ENCODE assay signal across 20 cellular contexts in genomic region chr17:43114101-43114691, GRCh38.
"Had no signal": no experiment of that assay in that cellular context is flagged by ENCODE, and none has a peak within 500 bp of the region (broad histone marks: within the 10 kb centered on the region; RNA-seq: fewer than 3 reads in every experiment).

No MANE protein-coding gene starts in this region.

- H3K36me3 ChIP-seq: ascending aorta, breast epithelium, pancreas, sigmoid colon, tibial artery had no signal

- H3K4me3 Mint-ChIP-seq: activated CD8-positive, alpha-beta T cell treated with anti-CD3 and anti-CD28 coated beads, Interleukin-2, amount 10 ng/mL, durations not matched to agents 7 days and 5 days; activated naive CD4-positive, alpha-beta T cell treated with anti-CD3 and anti-CD28 coated beads for 36 hours; activated naive CD8-positive, alpha-beta T cell treated with anti-CD3 and anti-CD28 coated beads, Interleukin-2, amount 50 U/mL, for 24 hours; activated T-cell treated with anti-CD3 and anti-CD28 coated beads, Interleukin-2, amount 50 U/mL, for 4 hours; memory B cell; naive thymus-derived CD4-positive, alpha-beta T cell; stimulated activated naive B cell treated with anti-CD40 and anti-IgM and Interleukin-4, amounts not matched to agents 10 μg/mL and 1 μg/mL and 100 μg/mL, for 72 hours; T-helper 2 cell treated with Interferon-gamma antibody and Interleukin-4, amounts not matched to agents 5 μg/mL and 100 μg/mL, for 36 hours; WTC11 had no signal

- H3K9me3 Mint-ChIP-seq: activated naive CD4-positive, alpha-beta T cell treated with anti-CD3 and anti-CD28 coated beads for 36 hours; activated naive CD8-positive, alpha-beta T cell treated with anti-CD3 and anti-CD28 coated beads, Interleukin-2, amount 50 U/mL, for 24 hours; activated T-cell treated with anti-CD3 and anti-CD28 coated beads, Interleukin-2, amount 50 U/mL, for 4 hours; memory B cell; naive thymus-derived CD4-positive, alpha-beta T cell; stimulated activated naive B cell treated with anti-CD40 and anti-IgM and Interleukin-4, amounts not matched to agents 10 μg/mL and 1 μg/mL and 100 μg/mL, for 72 hours; T-helper 2 cell treated with Interferon-gamma antibody and Interleukin-4, amounts not matched to agents 5 μg/mL and 100 μg/mL, for 36 hours; WTC11 had no signal

- H3K27me3 ChIP-seq: ascending aorta, breast epithelium, pancreas, sigmoid colon, spleen, tibial artery had no signal

- H3K27ac ChIP-seq: ascending aorta, breast epithelium, coronary artery, pancreas, sigmoid colon, spleen, tibial artery had no signal

- H3K4me1 ChIP-seq: ascending aorta, breast epithelium, sigmoid colon, spleen, tibial artery had no signal

- DNase-seq: activated CD4-positive, alpha-beta T cell treated with anti-CD3 and anti-CD28 coated beads for 4 hours; activated CD8-positive, alpha-beta T cell treated with anti-CD3 and anti-CD28 coated beads, Interleukin-2, amount 10 ng/mL, durations not matched to agents 7 days and 5 days; activated naive CD4-positive, alpha-beta T cell treated with anti-CD3 and anti-CD28 coated beads for 36 hours; activated naive CD8-positive, alpha-beta T cell treated with anti-CD3 and anti-CD28 coated beads, Interleukin-2, amount 50 U/mL, for 24 hours; activated T-cell treated with anti-CD3 and anti-CD28 coated beads, Interleukin-2, amount 50 U/mL, for 4 hours; foreskin melanocyte; glutamatergic neuron; hypothalamus; naive thymus-derived CD4-positive, alpha-beta T cell; pancreas; sigmoid colon; spleen; stimulated activated naive B cell treated with anti-CD40 and anti-IgM and Interleukin-4, amounts not matched to agents 10 μg/mL and 1 μg/mL and 100 μg/mL, for 72 hours; tibial artery had no signal

- H3K27ac Mint-ChIP-seq: activated CD8-positive, alpha-beta T cell treated with anti-CD3 and anti-CD28 coated beads, Interleukin-2, amount 10 ng/mL, durations not matched to agents 7 days and 5 days; activated naive CD4-positive, alpha-beta T cell treated with anti-CD3 and anti-CD28 coated beads for 36 hours; activated naive CD8-positive, alpha-beta T cell treated with anti-CD3 and anti-CD28 coated beads, Interleukin-2, amount 50 U/mL, for 24 hours; memory B cell; naive thymus-derived CD4-positive, alpha-beta T cell; stimulated activated naive B cell treated with anti-CD40 and anti-IgM and Interleukin-4, amounts not matched to agents 10 μg/mL and 1 μg/mL and 100 μg/mL, for 72 hours; T-helper 2 cell treated with Interferon-gamma antibody and Interleukin-4, amounts not matched to agents 5 μg/mL and 100 μg/mL, for 36 hours; WTC11 had no signal

- H3K4me3 ChIP-seq: ascending aorta, breast epithelium, coronary artery, pancreas, sigmoid colon, spleen, tibial artery had no signal

- H3K9me3 ChIP-seq: ascending aorta, breast epithelium, pancreas, sigmoid colon, spleen, tibial artery had no signal

- ATAC-seq: activated CD8-positive, alpha-beta T cell treated with anti-CD3 and anti-CD28 coated beads, Interleukin-2, amount 10 ng/mL, durations not matched to agents 7 days and 5 days; activated naive CD8-positive, alpha-beta T cell treated with anti-CD3 and anti-CD28 coated beads, Interleukin-2, amount 50 U/mL, for 24 hours; activated T-cell treated with anti-CD3 and anti-CD28 coated beads, Interleukin-2, amount 50 U/mL, for 4 hours; naive thymus-derived CD4-positive, alpha-beta T cell; stimulated activated naive B cell treated with anti-CD40 and anti-IgM and Interleukin-4, amounts not matched to agents 10 μg/mL and 1 μg/mL and 100 μg/mL, for 72 hours; WTC11 had no signal

- H3K27me3 Mint-ChIP-seq: activated naive CD8-positive, alpha-beta T cell treated with anti-CD3 and anti-CD28 coated beads, Interleukin-2, amount 50 U/mL, for 24 hours; memory B cell; naive thymus-derived CD4-positive, alpha-beta T cell; stimulated activated naive B cell treated with anti-CD40 and anti-IgM and Interleukin-4, amounts not matched to agents 10 μg/mL and 1 μg/mL and 100 μg/mL, for 72 hours had no signal

- H3K4me1 Mint-ChIP-seq: activated naive CD8-positive, alpha-beta T cell treated with anti-CD3 and anti-CD28 coated beads, Interleukin-2, amount 50 U/mL, for 24 hours; memory B cell; stimulated activated naive B cell treated with anti-CD40 and anti-IgM and Interleukin-4, amounts not matched to agents 10 μg/mL and 1 μg/mL and 100 μg/mL, for 72 hours; WTC11 had no signal
